Comparison of ENCODE assay signal across 7 cellular contexts in genomic region chr6:160088069-160088773, GRCh38. TPM values are rescaled to one million over a fixed set of nuclear protein-coding genes. Genes with fewer than 3 reads are reported as not detected.
DNase-seq lines count a peak whose midpoint lies in the region; ATAC-seq, FAIRE-seq and TF ChIP-seq lines count a peak whose summit lies in the region.

No MANE protein-coding gene starts in this region.

- DNase-seq in NCI-H1694 (lab: John Stamatoyannopoulos, UW), result peak; percentile 39
- DNase-seq in chondrocyte (ENCODE audit: low spot score), result no peak
- DNase-seq in HepG2 (ENCODE audit: low spot score), result peak; percentile 33
- no peak for DNase-seq in upper lobe of left lung

- no peak overlapping the region for H3K27ac ChIP-seq in HepG2 (ENCODE audit: extremely low read length, insufficient read depth, low read length)
- H3K27ac ChIP-seq in upper lobe of left lung, result no peak overlapping the region

- peaks cover 61 to 91% of the 10 kb centered on the region in 2 experiments for H3K36me3 ChIP-seq in HepG2 (replicated peaks in 1 of 2; ENCODE audit: control insufficient read depth in 1 of 2, insufficient read depth in 2 of 2, low read length in 2 of 2)
- peaks cover 61 to 100% (median 96%) of the 10 kb centered on the region in 4 donors for H3K36me3 ChIP-seq in upper lobe of left lung

- in situ Hi-C loops in HepG2 (cut with HindIII; ENCODE audit: extremely low pct_ligation_motif_present, low pct_unique_long_range_greater_than_20kb), result loop anchor here (5.0 kb wide), 1 partner anchor 369 kb away; no protein-coding TSS in a partner anchor

- TF ChIP-seq EP300 in HepG2 (IDR thresholded peaks at IDR 0.05; ENCODE audit: low read depth in 2 of 2, low read length in 2 of 2) (no peak), HepG2 (CRISPR knock-in tag; IDR thresholded peaks at IDR 0.05; ENCODE audit: borderline replicate concordance) (no peak), upper lobe of left lung (IDR thresholded peaks at IDR 0.05) (no peak)

- no peak overlapping the region for H3K4me2 ChIP-seq in HepG2 (ENCODE audit: low read depth, low read length)

- no peak overlapping the region for H3K9ac ChIP-seq in HepG2 (ENCODE audit: insufficient read depth, low read depth, low read length)

- H2AFZ ChIP-seq in HepG2 (ENCODE audit: low read length), result no peak overlapping the region

- TF ChIP-seq POLR2A in HepG2 (IDR thresholded peaks at IDR 0.05; ENCODE audit: insufficient read depth in 1 of 2, low read depth in 2 of 2, low read length in 2 of 2), result no peak
- no peak for TF ChIP-seq POLR2A in upper lobe of left lung (IDR thresholded peaks at IDR 0.05)

- no TSS peak for BruUV-seq in HepG2 (replicated peaks; lab: Mats Ljungman, UMichigan)

- H3K9me3 Mint-ChIP-seq in chondrocyte (ENCODE audit: low read depth), result no peaks in the 10 kb centered on the region

- H3K4me1 ChIP-seq in HepG2 (ENCODE audit: insufficient read depth, low read length) (peaks cover 11% of the 10 kb centered on the region), upper lobe of left lung (no peaks in the 10 kb centered on the region)

- POLR2A ChIA-PET in HepG2 (lab: Yijun Ruan, JAX), result no interaction called here

- WGBS in HepG2 (ENCODE audit: low lambda C conversion rate), result 85% methylated on average over 11 of the region's 13 CpGs
- WGBS in upper lobe of left lung, 2 donors, result 73 to 79% methylated on average over 13 of the region's 13 CpGs

- peak; percentile 67 for FAIRE-seq in HepG2 (lab: Jason Lieb, UNC)

- no peaks in the 10 kb centered on the region for H3K27me3 ChIP-seq in HepG2 (ENCODE audit: control insufficient read depth in 1 of 2, insufficient read depth in 2 of 2, low read length in 2 of 2)
- no peaks in the 10 kb centered on the region for H3K27me3 ChIP-seq in upper lobe of left lung

- intact Hi-C loops in HepG2 (cut with micrococcal nuclease; ENCODE audit: unreplicated experiment), result loop anchor here (1.0 to 2.0 kb wide), 4 partner anchors 15 to 446 kb away; no protein-coding TSS in a partner anchor

- no peak overlapping the region for H3K4me3 ChIP-seq in HepG2 (replicated peaks in 1 of 3; ENCODE audit: insufficient read depth in 1 of 3, low read depth in 2 of 3, low read length in 3 of 3)
- no peak overlapping the region for H3K4me3 ChIP-seq in upper lobe of left lung

- no peaks in the 10 kb centered on the region for H3K79me2 ChIP-seq in HepG2 (ENCODE audit: insufficient read depth, low read length)

- TF ChIP-seq CTCF in GM12873 (IDR thresholded peaks at IDR 0.05; ENCODE audit: insufficient read depth, low read depth, low read length, missing control alignments) (peak; percentile 40), chondrocyte (IDR thresholded peaks at IDR 0.05) (peak; percentile 89), HepG2 (CRISPR knock-in tag; IDR thresholded peaks at IDR 0.05) (peak; percentile 86), upper lobe of left lung (IDR thresholded peaks at IDR 0.05) (peak in 4 of 6 experiments; percentile 11 to 36 (median 35))

- H3K27me3 Mint-ChIP-seq in chondrocyte (ENCODE audit: low read depth), result no peaks in the 10 kb centered on the region

- H3K9me3 ChIP-seq in HepG2 (ENCODE audit: low read length) (no peaks in the 10 kb centered on the region), upper lobe of left lung (no peaks in the 10 kb centered on the region)

- peak; percentile 68 for TF ChIP-seq RAD21 in HepG2 (CRISPR knock-in tag; IDR thresholded peaks at IDR 0.05)

- CTCF ChIA-PET in HepG2 (lab: Yijun Ruan, JAX; ENCODE audit: low intra/inter-chr PET ratio, low total read pairs), result interaction anchor here (0.7 to 2.6 kb wide), 3 partner anchors 50 to 367 kb away, joined by 3 to 22 read pairs (median 3); no protein-coding TSS in a partner anchor

- peak overlapping the region; percentile 17 for H3K27ac Mint-ChIP-seq in chondrocyte (ENCODE audit: unreplicated experiment)

- H4K20me1 ChIP-seq in HepG2 (ENCODE audit: insufficient read depth, low read length), result 0 out of 2 replicates have a peak, but pooled peaks cover 4% of the 10 kb centered on the region

- ATAC-seq in HepG2 (peak; percentile 72), upper lobe of left lung (ENCODE audit: low FRiP score in 2 of 2) (peak in 1 of 2 donors; percentile 85), GM21528 (IDR thresholded peaks at IDR 0.05; ENCODE audit: low FRiP score, unreplicated experiment) (no peak), GM18909 (IDR thresholded peaks at IDR 0.05; ENCODE audit: poor library complexity, unreplicated experiment) (no peak)

- H3K36me3 Mint-ChIP-seq in chondrocyte (ENCODE audit: low read depth), result peaks cover 34% of the 10 kb centered on the region

- H3K4me1 Mint-ChIP-seq in chondrocyte (ENCODE audit: low read depth), result peaks cover 8% of the 10 kb centered on the region

- H3K4me3 Mint-ChIP-seq in chondrocyte (ENCODE audit: unreplicated experiment), result no peak overlapping the region

RNA-seq across cellular contexts. Expression of gene SLC22A1, which starts 33.4 kb away (rescaled TPM):
- total RNA-seq in chondrocyte (1.5 to 3.3 TPM (median 2.9 TPM) in 3 replicates), HepG2 (2016; rRNA removed; fragmentation: Illumina TruSeq; extraction: Trizol) (0.32 and 0.80 TPM in 2 replicates), upper lobe of left lung (1 to 10 TPM in 5 of 6 donors, under 1 TPM in 1; 0.67 to 4.2 (median 2.0) TPM)
- total RNA-seq in HepG2 (2016; cell fraction: cytosol; rRNA removed; fragmentation: Illumina TruSeq; extraction: Trizol; ENCODE audit: low read depth), result 0.71 and 0.81 TPM in 2 replicates
- total RNA-seq in HepG2 (2016; cell fraction: insoluble cytoplasmic fraction; rRNA removed; fragmentation: Illumina TruSeq; extraction: Trizol), result 1.5 and 1.6 TPM in 2 replicates
- total RNA-seq in HepG2 (2016; cell fraction: membrane; rRNA removed; fragmentation: Illumina TruSeq; extraction: Trizol), result 1.0 and 1.9 TPM in 2 replicates
- total RNA-seq in HepG2 (2016; cell fraction: nucleus; rRNA removed; fragmentation: Illumina TruSeq; extraction: Trizol), result 3.6 and 3.7 TPM in 2 replicates
- 0.82 and 0.87 TPM in 2 replicates for polyA plus RNA-seq in HepG2 (2011; rRNA removed)
- polyA plus RNA-seq in HepG2 (2011; cell fraction: cytosol; rRNA removed), result 0.32 and 0.38 TPM in 2 replicates
- 3.3 and 4.4 TPM in 2 replicates for polyA plus RNA-seq in HepG2 (2011; cell fraction: nucleus; rRNA removed)
- 0.80 and 2.9 TPM in 2 replicates for polyA plus RNA-seq in HepG2 (2012)
- 0.35 and 1.7 TPM in 2 replicates for polyA plus RNA-seq in HepG2 (2016; cell fraction: cytosol; fragmentation: Illumina TruSeq; extraction: Trizol; ENCODE audit: low read depth)
- 0.33 and 1.2 TPM in 2 replicates for polyA plus RNA-seq in HepG2 (2016; cell fraction: insoluble cytoplasmic fraction; fragmentation: Illumina TruSeq; extraction: Trizol; ENCODE audit: low read depth)
- 0.64 and 1.2 TPM in 2 replicates for polyA plus RNA-seq in HepG2 (2016; cell fraction: membrane; fragmentation: Illumina TruSeq; extraction: Trizol; ENCODE audit: low read depth)
- 4.3 and 5.2 TPM in 2 replicates for polyA plus RNA-seq in HepG2 (2016; cell fraction: nucleus; fragmentation: Illumina TruSeq; extraction: Trizol; ENCODE audit: insufficient read depth, low read depth)
- 1.3 and 7.3 TPM in 2 replicates for polyA minus RNA-seq in HepG2 (2011; rRNA and poly(A)+ RNA removed; ENCODE audit: low replicate concordance)
- 0.40 TPM in 1 of 2 replicates, not detected in the other for polyA minus RNA-seq in HepG2 (2011; cell fraction: cytosol; rRNA and poly(A)+ RNA removed)
- polyA minus RNA-seq in HepG2 (2011; cell fraction: nucleus; rRNA and poly(A)+ RNA removed), result 7.7 and 8.6 TPM in 2 replicates

Comparison
In these comparisons a context has a peak if more than half of its experiments do, and no peak if none do; other contexts are left out.
1. CTCF ChIP-seq: peak in every context shown above with its lines; median percentile 89 in chondrocyte; 86 in HepG2; 40 in GM12873; 35 in upper lobe of left lung.
2. DNase-seq: peak in NCI-H1694 (single experiment) and HepG2 (single experiment); none in chondrocyte (single experiment) and upper lobe of left lung (0 of 2).